10 cellular contexts compared by ENCODE assay signal in genomic region chr18:63283305-63283704, GRCh38.
"Had no signal": no experiment of that assay in that cellular context is flagged by ENCODE, and none has a peak within 500 bp of the region (broad histone marks: within the 10 kb centered on the region; RNA-seq: fewer than 3 reads in every experiment).

No MANE protein-coding gene starts in this region.

- ATAC-seq: activated naive CD8-positive, alpha-beta T cell treated with anti-CD3 and anti-CD28 coated beads, Interleukin-2, amount 50 U/mL, for 24 hours had no signal

- H3K9ac ChIP-seq: parathyroid adenoma had no signal

- H3K27me3 Mint-ChIP-seq: activated CD4-positive, alpha-beta memory T cell treated with anti-CD3 and anti-CD28 coated beads for 36 hours; activated naive CD8-positive, alpha-beta T cell treated with anti-CD3 and anti-CD28 coated beads, Interleukin-2, amount 50 U/mL, for 24 hours had no signal

- H3K4me1 ChIP-seq: parathyroid adenoma had no signal

- H3K27ac Mint-ChIP-seq: activated CD4-positive, alpha-beta memory T cell treated with anti-CD3 and anti-CD28 coated beads for 36 hours; activated naive CD8-positive, alpha-beta T cell treated with anti-CD3 and anti-CD28 coated beads, Interleukin-2, amount 50 U/mL, for 24 hours had no signal

- H3K27ac ChIP-seq: coronary artery, parathyroid adenoma had no signal

- H3K4me3 Mint-ChIP-seq: activated CD4-positive, alpha-beta memory T cell treated with anti-CD3 and anti-CD28 coated beads for 36 hours; activated naive CD8-positive, alpha-beta T cell treated with anti-CD3 and anti-CD28 coated beads, Interleukin-2, amount 50 U/mL, for 24 hours had no signal

- H3K9me3 Mint-ChIP-seq: activated CD4-positive, alpha-beta memory T cell treated with anti-CD3 and anti-CD28 coated beads for 36 hours had no signal

- DNase-seq: activated CD4-positive, alpha-beta memory T cell treated with anti-CD3 and anti-CD28 coated beads for 36 hours; activated CD4-positive, alpha-beta T cell treated with anti-CD3 and anti-CD28 coated beads for 1 hour; activated naive CD4-positive, alpha-beta T cell treated with Interleukin-2 at 50 U/mL for 16 hours; activated naive CD8-positive, alpha-beta T cell treated with anti-CD3 and anti-CD28 coated beads, Interleukin-2, amount 50 U/mL, for 24 hours; caudate nucleus; effector CD8-positive, alpha-beta T cell; hippocampal formation; T-helper 9 cell had no signal

- H3K4me3 ChIP-seq: coronary artery had no signal
